ENCODE assay signal across 9 cellular contexts in genomic region chr2:42922790-42923631, GRCh38.
DNase-seq lines count a peak whose midpoint lies in the region; ATAC-seq and TF ChIP-seq lines count a peak whose summit lies in the region.
"Had no signal": no experiment of that assay in that cellular context is flagged by ENCODE, and none has a peak within 500 bp of the region (broad histone marks: within the 10 kb centered on the region; RNA-seq: fewer than 3 reads in every experiment).

No MANE protein-coding gene starts in this region.

- H3K27me3 ChIP-seq in brain microvascular endothelial cell (replicated peaks): no peaks in the 10 kb centered on the region

- peak overlapping the region; percentile 100 for H3K27ac ChIP-seq in brain microvascular endothelial cell

- ATAC-seq in left ventricle myocardium superior (peak; percentile 32), sciatic nerve (peak; percentile 40)

- TF ChIP-seq CTCF in brain microvascular endothelial cell (IDR thresholded peaks at IDR 0.05; ENCODE audit: low read depth, low read length, missing control alignments): no peak

- no peak overlapping the region for H3K4me3 ChIP-seq in brain microvascular endothelial cell (ENCODE audit: low read depth, low read length)

- in situ Hi-C loops in brain microvascular endothelial cell (cut with HindIII; ENCODE audit: low pct_ligation_motif_present, low sequenced_read_pairs): no loop called here

- intact Hi-C loops in left ventricle myocardium superior (cut with micrococcal nuclease) (no loop called here), sciatic nerve (cut with DNase I) (no loop called here)

- DNase-seq in GM04503 (ENCODE audit: low read depth) (peak; percentile 98), brain microvascular endothelial cell (peak; percentile 63), left ventricle myocardium superior (no peak), sciatic nerve (ENCODE audit: low spot score) (no peak), NCI-H187 (lab: John Stamatoyannopoulos, UW) (no peak), T-helper 2 cell (no peak), NCI-H1930 (lab: John Stamatoyannopoulos, UW) (no peak), NCI-H2029 (lab: John Stamatoyannopoulos, UW) (no peak)
- DNase-seq: NCI-H1694 had no signal

- no peaks in the 10 kb centered on the region for H3K36me3 ChIP-seq in brain microvascular endothelial cell (replicated peaks)

Comparison
In these comparisons a context has a peak if more than half of its experiments do, and no peak if none do; other contexts are left out.
1. DNase-seq: peak in GM04503 (single experiment) and brain microvascular endothelial cell (single experiment); none in left ventricle myocardium superior (single experiment), sciatic nerve (single experiment), NCI-H187 (0 of 2), T-helper 2 cell (0 of 5), NCI-H1930 (0 of 2) and NCI-H2029 (single experiment).